Comparison of ENCODE assay signal across 1 cellular context in the genomic region with DNA sequence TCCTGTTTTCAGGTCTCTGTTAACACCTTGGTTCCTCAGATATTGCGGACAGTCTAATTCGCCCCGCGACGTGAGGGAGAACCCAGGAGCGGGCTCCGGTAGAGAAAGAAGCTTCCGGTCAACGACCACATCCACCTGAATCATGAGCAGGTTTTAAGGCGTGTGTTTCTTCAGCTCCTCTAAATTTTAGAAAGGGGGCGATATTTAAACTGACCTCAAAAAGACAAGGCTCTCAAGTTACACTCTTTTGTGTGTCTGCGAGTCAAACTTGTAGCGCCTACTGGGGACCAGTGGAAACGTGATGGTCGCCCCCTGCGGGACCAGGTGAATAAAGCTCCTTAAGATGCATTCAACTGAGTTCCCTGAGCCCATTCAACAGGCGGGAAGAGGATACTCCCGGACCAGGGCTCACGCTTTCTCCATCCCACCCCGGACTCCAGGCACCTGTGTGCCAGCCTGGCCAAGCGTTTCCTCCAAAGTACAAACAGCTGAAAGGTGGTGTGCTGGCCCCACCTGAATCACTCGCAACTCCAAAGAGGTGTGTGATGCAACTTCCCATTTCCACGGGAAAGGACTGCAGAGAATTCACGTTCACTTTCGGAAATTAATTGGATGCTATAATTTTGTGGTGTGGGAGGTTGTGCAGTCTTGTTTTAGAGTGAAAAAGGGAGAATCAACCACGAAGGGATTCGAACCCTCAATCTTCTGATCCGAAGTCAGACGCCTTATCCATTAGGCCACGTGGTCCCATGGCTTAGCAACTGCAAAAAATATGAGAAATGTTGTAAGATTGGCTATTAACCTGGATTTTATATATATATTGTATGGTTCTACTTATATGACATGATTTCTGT.
TF ChIP-seq lines count a peak whose summit lies in the region.

No MANE protein-coding gene starts in this region.

TF ChIP-seq in GM12878, 131 proteins besides CTCF, POLR2A, EP300 and RAD21 (continued from another document):
- TF ChIP-seq SPI1 (IDR thresholded peaks at IDR 0.05; ENCODE audit: borderline replicate concordance, insufficient read depth, low read depth, low read length): no peak
- TF ChIP-seq, protein P1, sequence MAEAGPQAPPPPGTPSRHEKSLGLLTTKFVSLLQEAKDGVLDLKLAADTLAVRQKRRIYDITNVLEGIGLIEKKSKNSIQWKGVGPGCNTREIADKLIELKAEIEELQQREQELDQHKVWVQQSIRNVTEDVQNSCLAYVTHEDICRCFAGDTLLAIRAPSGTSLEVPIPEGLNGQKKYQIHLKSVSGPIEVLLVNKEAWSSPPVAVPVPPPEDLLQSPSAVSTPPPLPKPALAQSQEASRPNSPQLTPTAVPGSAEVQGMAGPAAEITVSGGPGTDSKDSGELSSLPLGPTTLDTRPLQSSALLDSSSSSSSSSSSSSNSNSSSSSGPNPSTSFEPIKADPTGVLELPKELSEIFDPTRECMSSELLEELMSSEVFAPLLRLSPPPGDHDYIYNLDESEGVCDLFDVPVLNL (IDR thresholded peaks at IDR 0.05; ENCODE audit: low read depth, low read length): no peak
- TF ChIP-seq POU2F2 (IDR thresholded peaks at IDR 0.05; ENCODE audit: borderline replicate concordance, low read depth, low read length): no peak
- peak; percentile 97 for TF ChIP-seq ZNF24 (IDR thresholded peaks at IDR 0.05)
- TF ChIP-seq, protein P2, sequence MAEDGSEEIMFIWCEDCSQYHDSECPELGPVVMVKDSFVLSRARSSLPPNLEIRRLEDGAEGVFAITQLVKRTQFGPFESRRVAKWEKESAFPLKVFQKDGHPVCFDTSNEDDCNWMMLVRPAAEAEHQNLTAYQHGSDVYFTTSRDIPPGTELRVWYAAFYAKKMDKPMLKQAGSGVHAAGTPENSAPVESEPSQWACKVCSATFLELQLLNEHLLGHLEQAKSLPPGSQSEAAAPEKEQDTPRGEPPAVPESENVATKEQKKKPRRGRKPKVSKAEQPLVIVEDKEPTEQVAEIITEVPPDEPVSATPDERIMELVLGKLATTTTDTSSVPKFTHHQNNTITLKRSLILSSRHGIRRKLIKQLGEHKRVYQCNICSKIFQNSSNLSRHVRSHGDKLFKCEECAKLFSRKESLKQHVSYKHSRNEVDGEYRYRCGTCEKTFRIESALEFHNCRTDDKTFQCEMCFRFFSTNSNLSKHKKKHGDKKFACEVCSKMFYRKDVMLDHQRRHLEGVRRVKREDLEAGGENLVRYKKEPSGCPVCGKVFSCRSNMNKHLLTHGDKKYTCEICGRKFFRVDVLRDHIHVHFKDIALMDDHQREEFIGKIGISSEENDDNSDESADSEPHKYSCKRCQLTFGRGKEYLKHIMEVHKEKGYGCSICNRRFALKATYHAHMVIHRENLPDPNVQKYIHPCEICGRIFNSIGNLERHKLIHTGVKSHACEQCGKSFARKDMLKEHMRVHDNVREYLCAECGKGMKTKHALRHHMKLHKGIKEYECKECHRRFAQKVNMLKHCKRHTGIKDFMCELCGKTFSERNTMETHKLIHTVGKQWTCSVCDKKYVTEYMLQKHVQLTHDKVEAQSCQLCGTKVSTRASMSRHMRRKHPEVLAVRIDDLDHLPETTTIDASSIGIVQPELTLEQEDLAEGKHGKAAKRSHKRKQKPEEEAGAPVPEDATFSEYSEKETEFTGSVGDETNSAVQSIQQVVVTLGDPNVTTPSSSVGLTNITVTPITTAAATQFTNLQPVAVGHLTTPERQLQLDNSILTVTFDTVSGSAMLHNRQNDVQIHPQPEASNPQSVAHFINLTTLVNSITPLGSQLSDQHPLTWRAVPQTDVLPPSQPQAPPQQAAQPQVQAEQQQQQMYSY (CRISPR knock-in tag; IDR thresholded peaks at IDR 0.05): no peak
- TF ChIP-seq RB1 (IDR thresholded peaks at IDR 0.05; ENCODE audit: borderline replicate concordance): no peak
- TF ChIP-seq CBFB (IDR thresholded peaks at IDR 0.05; ENCODE audit: low read depth): no peak
- no peak for TF ChIP-seq ETV6 (conservative IDR thresholded peaks at IDR 0.05 in 1 of 2, IDR thresholded peaks at IDR 0.05 in 1 of 2; ENCODE audit: borderline replicate concordance in 1 of 2, low read depth in 1 of 2)
- TF ChIP-seq FOS (IDR thresholded peaks at IDR 0.05; ENCODE audit: borderline replicate concordance, extremely low read depth, insufficient read length): no peak
- no peak for TF ChIP-seq TCF12 (IDR thresholded peaks at IDR 0.05; ENCODE audit: low read depth, low read length)
- no peak for TF ChIP-seq PAX5 (IDR thresholded peaks at IDR 0.05; ENCODE audit: borderline replicate concordance, low read depth, low read length)
- no peak for TF ChIP-seq SMARCA5 (IDR thresholded peaks at IDR 0.05)
- TF ChIP-seq RCOR1 (conservative IDR thresholded peaks at IDR 0.05; ENCODE audit: low read depth, low read length): no peak
- TF ChIP-seq HDAC2 (IDR thresholded peaks at IDR 0.05): no peak
- TF ChIP-seq HCFC1 (IDR thresholded peaks at IDR 0.05; ENCODE audit: low read length): no peak
- no peak for TF ChIP-seq NR2C1 (IDR thresholded peaks at IDR 0.05)
- no peak for TF ChIP-seq ZNF217 (IDR thresholded peaks at IDR 0.05)
- TF ChIP-seq SRF (IDR thresholded peaks at IDR 0.05; ENCODE audit: low read depth in 2 of 2, low read length in 2 of 2): no peak
- TF ChIP-seq ASH2L (IDR thresholded peaks at IDR 0.05; ENCODE audit: borderline replicate concordance, low read depth): no peak
- TF ChIP-seq CHD2 (IDR thresholded peaks at IDR 0.05; ENCODE audit: borderline replicate concordance, low read depth, low read length): no peak
- 0 out of 2 replicates have a peak, but pooled peaks have one; percentile 27 for TF ChIP-seq EED (IDR thresholded peaks at IDR 0.05; ENCODE audit: low read depth)
- TF ChIP-seq SMAD1 (IDR thresholded peaks at IDR 0.05; ENCODE audit: low read depth, partially characterized antibody): no peak
- TF ChIP-seq EGR1 (IDR thresholded peaks at IDR 0.05; ENCODE audit: borderline replicate concordance in 1 of 2, low read depth in 2 of 2, low read length in 2 of 2): no peak
- TF ChIP-seq TBL1XR1 (IDR thresholded peaks at IDR 0.05; ENCODE audit: low read depth, low read length): 0 out of 2 replicates have a peak, but pooled peaks have one; percentile 2
- peak; percentile 65 for TF ChIP-seq RUNX3 (IDR thresholded peaks at IDR 0.05; ENCODE audit: low read length)
